In the genomic region with DNA sequence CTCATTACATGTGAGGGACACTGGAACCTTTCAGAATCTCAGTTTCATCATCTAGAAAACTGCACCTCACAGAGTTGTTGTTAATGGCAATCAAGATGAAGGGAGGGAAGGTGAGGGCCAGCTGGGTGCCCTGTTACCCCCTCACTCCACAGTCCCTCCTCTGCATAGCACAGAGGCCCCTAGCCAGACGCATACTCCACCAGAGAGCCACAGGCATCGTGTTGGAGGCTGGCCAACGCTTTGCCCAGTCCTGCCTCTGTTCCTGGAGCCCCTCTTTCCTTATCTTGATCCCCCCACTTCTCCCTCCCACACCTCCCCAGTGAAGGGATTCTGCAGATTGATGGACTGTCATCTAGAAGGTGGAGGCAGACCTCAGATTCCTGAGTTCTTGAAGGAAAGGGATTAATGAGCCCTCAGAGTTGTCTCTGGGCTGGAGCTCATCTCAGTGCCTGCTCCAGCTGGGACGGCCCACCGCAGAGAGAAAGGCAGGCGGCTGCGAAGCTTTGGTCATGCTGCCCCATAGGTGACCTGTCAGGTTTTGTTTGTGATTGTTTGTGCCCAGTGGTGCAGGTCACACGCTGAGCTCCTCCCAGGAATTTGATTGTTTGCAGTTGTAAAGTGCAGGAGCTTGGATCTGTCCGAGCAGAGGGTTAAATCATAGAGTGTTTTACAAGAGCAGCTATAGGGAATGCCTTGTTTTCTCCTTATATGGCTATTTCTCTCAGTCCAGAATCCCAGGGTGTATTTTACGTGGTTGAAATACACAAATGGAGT, we compare ENCODE assay signal across 13 cellular contexts.
DNase-seq lines count a peak whose midpoint lies in the region; TF ChIP-seq lines count a peak whose summit lies in the region.
"Had no signal": no experiment of that assay in that cellular context is flagged by ENCODE, and none has a peak within 500 bp of the region (broad histone marks: within the 10 kb centered on the region; RNA-seq: fewer than 3 reads in every experiment).

No MANE protein-coding gene starts in this region.

- WGBS in ectodermal cell, 2 experiments: 17 to 20% methylated on average over 10 of the region's 10 CpGs

- peak; percentile 97 for TF ChIP-seq EP300 in Ishikawa (IDR thresholded peaks at IDR 0.05; ENCODE audit: borderline replicate concordance)

- H4K20me1 ChIP-seq in neural progenitor cell (ENCODE audit: low read depth): no peaks in the 10 kb centered on the region

- peaks cover 12% of the 10 kb centered on the region for H3K27me3 Mint-ChIP-seq in neural progenitor cell (ENCODE audit: insufficient read depth, low read depth)

- peaks cover 39% of the 10 kb centered on the region for H3K4me1 Mint-ChIP-seq in neural progenitor cell

- DNase-seq in ELF-1 (ENCODE audit: low read depth, low spot score) (peak; percentile 89), neural progenitor cell (ENCODE audit: low spot score) (peak; percentile 89), NCI-H82 treated with DMSO at 0.1 percent for 48 hours (lab: John Stamatoyannopoulos, UW; ENCODE audit: unreplicated experiment) (no peak), dedifferentiated amniotic fluid mesenchymal stem cell (ENCODE audit: extremely low spot score) (no peak), NCI-H1092 treated with DMSO at 0.1 percent for 48 hours (lab: John Stamatoyannopoulos, UW) (no peak), MG63 (no peak)
- DNase-seq: AML-193, NCI-H2081 treated with DMSO at 0.1 percent for 48 hours, Peyer's patch had no signal

- peaks cover 23% of the 10 kb centered on the region for H3F3A ChIP-seq in neural progenitor cell (ENCODE audit: low read depth)

- no peaks in the 10 kb centered on the region for H3K27me3 ChIP-seq in ectodermal cell (ENCODE audit: control insufficient read depth, insufficient read depth, low read length, poor library complexity, severe bottlenecking)
- H3K27me3 ChIP-seq in neural progenitor cell: no peaks in the 10 kb centered on the region
- H3K27me3 ChIP-seq in MG63: no peaks in the 10 kb centered on the region
- H3K27me3 ChIP-seq: ascending aorta, Peyer's patch had no signal

- H3K4me2 ChIP-seq in neural progenitor cell: peak overlapping the region; percentile 65

- H2AFZ ChIP-seq in neural progenitor cell (replicated peaks): no peak overlapping the region
- H2AFZ ChIP-seq: parathyroid adenoma had no signal

- no peak for TF ChIP-seq CTCF in neural progenitor cell (IDR thresholded peaks at IDR 0.05)

- H3K4me1 ChIP-seq in ectodermal cell (ENCODE audit: control insufficient read depth, insufficient read depth, low read length) (peaks cover 22% of the 10 kb centered on the region), neural progenitor cell (peaks cover 35% of the 10 kb centered on the region)
- H3K4me1 ChIP-seq: ascending aorta, parathyroid adenoma, Peyer's patch had no signal

- H3K27ac ChIP-seq in ectodermal cell (ENCODE audit: insufficient read depth, low read depth, low read length, poor library complexity, severe bottlenecking) (peak overlapping the region; percentile 70), neural progenitor cell (peak overlapping the region; percentile 40)
- H3K27ac ChIP-seq: ascending aorta, parathyroid adenoma, Peyer's patch had no signal

- H3K36me3 Mint-ChIP-seq in neural progenitor cell: peaks cover 3% of the 10 kb centered on the region

- H3K9me3 Mint-ChIP-seq in neural progenitor cell: peaks cover 10% of the 10 kb centered on the region

- no peak overlapping the region for H3K4me3 Mint-ChIP-seq in neural progenitor cell

- no peak overlapping the region for H3K9ac ChIP-seq in neural progenitor cell
- H3K9ac ChIP-seq: parathyroid adenoma had no signal

- peak overlapping the region; percentile 93 for H3K27ac Mint-ChIP-seq in neural progenitor cell

- no peaks in the 10 kb centered on the region for H3K79me2 ChIP-seq in neural progenitor cell (ENCODE audit: low read depth)
- H3K79me2 ChIP-seq: parathyroid adenoma had no signal

- peak; percentile 19; the same call in 1 of the 2 replicates for TF ChIP-seq RAD21 in Ishikawa (IDR thresholded peaks at IDR 0.05; ENCODE audit: low read depth)

- H3K36me3 ChIP-seq in ectodermal cell (ENCODE audit: control insufficient read depth, insufficient read depth, low read length): no peaks in the 10 kb centered on the region
- no peaks in the 10 kb centered on the region for H3K36me3 ChIP-seq in neural progenitor cell
- no peaks in the 10 kb centered on the region for H3K36me3 ChIP-seq in MG63
- H3K36me3 ChIP-seq: ascending aorta, Peyer's patch had no signal

- no peaks in the 10 kb centered on the region for H3K9me3 ChIP-seq in ectodermal cell (ENCODE audit: control insufficient read depth, low read length)
- no peaks in the 10 kb centered on the region for H3K9me3 ChIP-seq in neural progenitor cell (ENCODE audit: low read depth)
- H3K9me3 ChIP-seq in MG63: peaks cover 7% of the 10 kb centered on the region; the same call in 1 of the 2 replicates
- H3K9me3 ChIP-seq: ascending aorta, Peyer's patch had no signal

- H3K4me3 ChIP-seq in ectodermal cell (ENCODE audit: insufficient read depth, low read depth, low read length) (no peak overlapping the region), neural progenitor cell (no peak overlapping the region), MG63 (no peak overlapping the region)
- H3K4me3 ChIP-seq: ascending aorta, Peyer's patch had no signal

TF ChIP-seq in Ishikawa, 13 proteins besides CTCF, POLR2A, EP300 and RAD21:
- TF ChIP-seq, protein P1, sequence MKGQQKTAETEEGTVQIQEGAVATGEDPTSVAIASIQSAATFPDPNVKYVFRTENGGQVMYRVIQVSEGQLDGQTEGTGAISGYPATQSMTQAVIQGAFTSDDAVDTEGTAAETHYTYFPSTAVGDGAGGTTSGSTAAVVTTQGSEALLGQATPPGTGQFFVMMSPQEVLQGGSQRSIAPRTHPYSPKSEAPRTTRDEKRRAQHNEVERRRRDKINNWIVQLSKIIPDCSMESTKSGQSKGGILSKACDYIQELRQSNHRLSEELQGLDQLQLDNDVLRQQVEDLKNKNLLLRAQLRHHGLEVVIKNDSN (IDR thresholded peaks at IDR 0.05): peak; percentile 26; the same call in 1 of the 2 replicates
- TF ChIP-seq TEAD4 (IDR thresholded peaks at IDR 0.05): peak; percentile 94
- TF ChIP-seq TAF1 (IDR thresholded peaks at IDR 0.05; ENCODE audit: low read depth): peak; percentile 27; the same call in 1 of the 2 replicates
- TF ChIP-seq, protein P2, sequence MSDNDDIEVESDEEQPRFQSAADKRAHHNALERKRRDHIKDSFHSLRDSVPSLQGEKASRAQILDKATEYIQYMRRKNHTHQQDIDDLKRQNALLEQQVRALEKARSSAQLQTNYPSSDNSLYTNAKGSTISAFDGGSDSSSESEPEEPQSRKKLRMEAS (IDR thresholded peaks at IDR 0.05): peak; percentile 75
- TF ChIP-seq YY1 (IDR thresholded peaks at IDR 0.05; ENCODE audit: low read depth): no peak
- peak; percentile 98 for TF ChIP-seq TCF12 (IDR thresholded peaks at IDR 0.05; ENCODE audit: low read depth)
- no peak for TF ChIP-seq EGR1 (IDR thresholded peaks at IDR 0.05)
- 0 out of 2 replicates have a peak, but pooled peaks have one; percentile 55 for TF ChIP-seq ZBTB7A (IDR thresholded peaks at IDR 0.05; ENCODE audit: low read depth)
- TF ChIP-seq CEBPB (IDR thresholded peaks at IDR 0.05): peak; percentile 36; the same call in 1 of the 2 replicates
- TF ChIP-seq FOXM1 (IDR thresholded peaks at IDR 0.05; ENCODE audit: borderline replicate concordance, low read depth): peak; percentile 94
- TF ChIP-seq NFIC (IDR thresholded peaks at IDR 0.05): peak; percentile 75
- no peak for TF ChIP-seq CREB1 (IDR thresholded peaks at IDR 0.05; ENCODE audit: low read depth)
- no peak for TF ChIP-seq REST (IDR thresholded peaks at IDR 0.05; ENCODE audit: low read depth)

Comparison
In these comparisons a context has a peak if more than half of its experiments do, and no peak if none do; other contexts are left out.
1. DNase-seq: peak in ELF-1 (single experiment) and neural progenitor cell (single experiment); none in NCI-H82 treated with DMSO at 0.1 percent for 48 hours (single experiment), dedifferentiated amniotic fluid mesenchymal stem cell (single experiment), NCI-H1092 treated with DMSO at 0.1 percent for 48 hours (single experiment) and MG63 (single experiment).